Comparison of ENCODE assay signal across 8 cellular contexts in the genomic region with DNA sequence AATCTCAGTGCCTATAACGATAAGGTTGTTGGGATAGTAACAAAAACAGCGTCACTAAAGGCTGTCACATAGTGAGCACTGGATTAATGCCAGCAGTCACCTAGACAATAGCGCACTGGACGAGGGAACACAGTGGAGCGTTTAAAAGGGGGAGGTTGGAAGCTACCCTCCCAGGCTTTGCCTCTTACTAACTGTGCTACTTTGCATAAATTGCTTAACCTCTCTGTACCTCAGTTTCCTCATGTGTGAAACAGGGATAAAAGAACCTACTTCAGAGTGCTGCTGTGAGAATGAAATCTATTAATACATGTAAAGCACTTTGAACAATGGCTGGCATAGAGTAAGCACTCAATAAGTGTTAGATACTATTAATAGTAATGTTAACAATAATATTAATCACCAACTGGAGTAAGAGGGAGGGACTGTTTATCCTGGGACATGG. TPM values are rescaled to one million over a fixed set of nuclear protein-coding genes. Genes with fewer than 3 reads are reported as not detected.
DNase-seq lines count a peak whose midpoint lies in the region; ATAC-seq and TF ChIP-seq lines count a peak whose summit lies in the region.

No MANE protein-coding gene starts in this region.

- ATAC-seq in body of pancreas = peak; percentile 75
- ATAC-seq in HG02759 (IDR thresholded peaks at IDR 0.05; ENCODE audit: unreplicated experiment) = no peak

- H3K4me3 ChIP-seq in body of pancreas = no peak overlapping the region

- H3K9me3 Mint-ChIP-seq in activated naive CD4-positive, alpha-beta T cell treated with anti-CD3 and anti-CD28 coated beads, Interleukin-2, amount 50 U/mL, for 24 hours = no peaks in the 10 kb centered on the region

- no peaks in the 10 kb centered on the region for H3K27me3 Mint-ChIP-seq in activated naive CD4-positive, alpha-beta T cell treated with anti-CD3 and anti-CD28 coated beads, Interleukin-2, amount 50 U/mL, for 24 hours

- no peaks in the 10 kb centered on the region for H3K9me3 ChIP-seq in body of pancreas

- peak overlapping the region; percentile 93 to 96 (median 94) for H3K27ac ChIP-seq in body of pancreas

- H3K36me3 ChIP-seq in body of pancreas (replicated peaks in 1 of 2; ENCODE audit: insufficient read depth in 1 of 2, low read depth in 2 of 2) = no peaks in the 10 kb centered on the region

- intact Hi-C loops in body of pancreas (cut with DNase I) = no loop called here

- DNase-seq in activated naive CD4-positive, alpha-beta T cell treated with anti-CD3 and anti-CD28 coated beads, Interleukin-2, amount 50 U/mL, for 16 hours = no peak
- DNase-seq in body of pancreas (peak; percentile 72 to 88 (median 76)), medulla oblongata (ENCODE audit: extremely low spot score) (peak; percentile 75), SW 1271 (lab: John Stamatoyannopoulos, UW) (no peak), MV-4-11 (lab: John Stamatoyannopoulos, UW) (no peak)
- DNase-seq in activated CD4-positive, alpha-beta T cell treated with anti-CD3 and anti-CD28 coated beads, Interleukin-2, amount 50 U/mL, for 48 hours = no peak

- H3K27me3 ChIP-seq in body of pancreas = no peaks in the 10 kb centered on the region

- H3K4me1 ChIP-seq in body of pancreas = peaks cover 94% of the 10 kb centered on the region

- WGBS in body of pancreas, 2 donors = 8 to 18% methylated on average over 5 of the region's 5 CpGs

- TF ChIP-seq POLR2A in body of pancreas (IDR thresholded peaks at IDR 0.05) = peak in 2 of 3 donors; percentile 20 to 30

- peaks cover 87% of the 10 kb centered on the region for H3K4me1 Mint-ChIP-seq in activated naive CD4-positive, alpha-beta T cell treated with anti-CD3 and anti-CD28 coated beads, Interleukin-2, amount 50 U/mL, for 24 hours

- H3K4me3 Mint-ChIP-seq in activated naive CD4-positive, alpha-beta T cell treated with anti-CD3 and anti-CD28 coated beads, Interleukin-2, amount 50 U/mL, for 24 hours = peak overlapping the region; percentile 6

- H3K36me3 Mint-ChIP-seq in activated naive CD4-positive, alpha-beta T cell treated with anti-CD3 and anti-CD28 coated beads, Interleukin-2, amount 50 U/mL, for 24 hours = peaks cover 42% of the 10 kb centered on the region

- TF ChIP-seq CTCF in body of pancreas (IDR thresholded peaks at IDR 0.05) = no peak

- H3K27ac Mint-ChIP-seq in activated naive CD4-positive, alpha-beta T cell treated with anti-CD3 and anti-CD28 coated beads, Interleukin-2, amount 50 U/mL, for 24 hours = peak overlapping the region; percentile 12

RNA-seq across cellular contexts. Expression of a gene that starts 10.5 kb away (rescaled TPM):
- 100 to 1,000 TPM in 1 of 2 donors, 10 to 100 TPM in 1; 96.2 to 103 TPM for total RNA-seq in body of pancreas

RNA-seq across cellular contexts. Expression of a gene that starts 27.0 kb away (rescaled TPM):
- total RNA-seq in body of pancreas = not detected

Comparison
In these comparisons a context has a peak if more than half of its experiments do, and no peak if none do; other contexts are left out.
1. DNase-seq: peak in body of pancreas (4 of 4) and medulla oblongata (single experiment); none in activated naive CD4-positive, alpha-beta T cell treated with anti-CD3 and anti-CD28 coated beads, Interleukin-2, amount 50 U/mL, for 16 hours (single experiment), SW 1271 (0 of 2), MV-4-11 (single experiment) and activated CD4-positive, alpha-beta T cell treated with anti-CD3 and anti-CD28 coated beads, Interleukin-2, amount 50 U/mL, for 48 hours (0 of 2).